ENCODE assay signal across 1 cellular context in the genomic region with DNA sequence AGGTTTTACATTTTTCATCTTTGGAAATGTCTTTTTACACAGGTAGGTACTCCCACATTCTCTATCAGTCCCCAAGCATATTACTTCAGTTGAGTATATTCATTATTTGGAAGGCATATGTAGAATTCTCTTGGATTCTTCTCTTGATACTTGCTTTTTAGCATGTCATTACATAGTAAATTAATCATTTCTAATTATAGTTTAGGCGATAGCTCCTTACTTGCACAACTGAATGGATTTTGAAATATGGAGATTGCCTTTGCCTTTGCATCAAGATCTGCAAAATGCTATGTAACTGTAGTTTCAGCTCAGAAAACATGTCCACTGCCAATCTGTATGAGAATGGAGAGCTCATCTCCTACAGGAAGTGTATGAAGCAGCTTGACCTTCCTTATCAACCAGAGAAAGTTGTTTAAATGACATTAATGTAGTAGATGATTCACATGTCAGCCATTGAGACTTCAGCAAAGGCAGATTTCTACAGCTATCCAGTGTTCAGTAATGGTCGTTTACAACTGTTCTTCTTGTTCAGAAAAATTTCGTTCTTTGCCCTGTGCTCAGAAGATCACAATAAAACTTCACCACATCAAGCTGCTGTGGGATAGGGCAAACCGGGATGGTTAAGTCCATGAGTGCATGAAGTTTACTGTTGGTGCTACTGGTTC.
TF ChIP-seq lines count a peak whose summit lies in the region.

No MANE protein-coding gene starts in this region.

TF ChIP-seq in IMR-90, 13 proteins besides CTCF, POLR2A, EP300 and RAD21:
- TF ChIP-seq, protein P1, sequence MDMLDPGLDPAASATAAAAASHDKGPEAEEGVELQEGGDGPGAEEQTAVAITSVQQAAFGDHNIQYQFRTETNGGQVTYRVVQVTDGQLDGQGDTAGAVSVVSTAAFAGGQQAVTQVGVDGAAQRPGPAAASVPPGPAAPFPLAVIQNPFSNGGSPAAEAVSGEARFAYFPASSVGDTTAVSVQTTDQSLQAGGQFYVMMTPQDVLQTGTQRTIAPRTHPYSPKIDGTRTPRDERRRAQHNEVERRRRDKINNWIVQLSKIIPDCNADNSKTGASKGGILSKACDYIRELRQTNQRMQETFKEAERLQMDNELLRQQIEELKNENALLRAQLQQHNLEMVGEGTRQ (IDR thresholded peaks at IDR 0.05; ENCODE audit: low read depth, low read length): no peak
- TF ChIP-seq CHD1 (IDR thresholded peaks at IDR 0.05; ENCODE audit: low read depth, low read length): no peak
